ENCODE assay signal across 8 cellular contexts in the genomic region with DNA sequence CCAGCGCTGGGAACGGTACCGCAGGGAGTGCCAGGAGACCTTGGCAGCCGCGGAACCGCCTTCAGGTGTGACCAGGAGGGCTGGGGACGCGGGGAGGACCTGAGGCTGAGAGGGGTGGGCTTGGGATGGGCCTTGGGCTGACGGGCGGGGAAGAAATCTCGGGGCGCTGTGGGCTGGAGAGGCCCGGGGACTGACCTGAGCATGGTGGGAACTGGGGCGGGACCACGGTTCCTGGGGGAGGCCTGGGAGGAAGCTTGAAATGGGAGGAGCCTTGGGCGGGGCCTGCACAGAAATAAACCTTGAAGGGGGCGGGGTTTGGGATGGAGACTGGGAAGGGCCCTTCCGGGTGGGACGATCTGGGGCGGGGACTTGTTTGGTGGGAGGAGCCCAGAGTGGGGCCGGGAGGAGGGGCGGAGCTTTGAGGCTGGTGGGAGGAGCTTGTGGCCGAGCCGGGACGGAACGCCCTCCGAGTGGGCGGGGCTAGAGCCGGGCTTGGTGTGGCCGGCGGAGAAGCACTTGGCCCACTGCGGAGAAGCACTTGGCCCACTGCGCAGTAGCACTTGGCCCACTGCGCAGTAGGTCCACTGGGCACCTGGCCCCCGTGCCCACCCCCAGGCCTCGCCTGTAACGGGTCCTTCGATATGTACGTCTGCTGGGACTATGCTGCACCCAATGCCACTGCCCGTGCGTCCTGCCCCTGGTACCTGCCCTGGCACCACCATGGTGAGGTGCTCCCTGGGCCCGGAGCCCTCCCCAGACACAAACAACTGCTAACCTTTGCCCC. TPM values are rescaled to one million over a fixed set of nuclear protein-coding genes. Genes with fewer than 3 reads are reported as not detected.
A peak's percentile ranks its signal among the peaks of the same experiment; 100 is the strongest.
DNase-seq lines count a peak whose midpoint lies in the region; ATAC-seq and TF ChIP-seq lines count a peak whose summit lies in the region.

No MANE protein-coding gene starts in this region.

- no peak for TF ChIP-seq CTCF in breast epithelium (IDR thresholded peaks at IDR 0.05)
- TF ChIP-seq CTCF in spleen (IDR thresholded peaks at IDR 0.05 in 8 of 11, conservative IDR thresholded peaks at IDR 0.05 in 3 of 11), result no peak

- H3K27ac ChIP-seq in breast epithelium (peak overlapping the region; percentile 36 to 60), spleen (no peak overlapping the region)

- peaks cover 2 to 8% of the 10 kb centered on the region in 2 donors for H3K27me3 ChIP-seq in breast epithelium
- H3K27me3 ChIP-seq in spleen (replicated peaks in 1 of 7), result peaks cover 0 to 99% (median 54%) of the 10 kb centered on the region in 7 donors

- 9 to 17% (median 13%) methylated on average over 33 to 42 of the region's 42 CpGs for WGBS in spleen, 5 donors

- peak overlapping the region in 2 of 3 donors; percentile 42 to 47 for H3K4me3 ChIP-seq in breast epithelium
- H3K4me3 ChIP-seq in spleen, result peak overlapping the region in 2 of 8 donors; percentile 6 to 51

- TF ChIP-seq POLR2A in breast epithelium (IDR thresholded peaks at IDR 0.05) (no peak), spleen (IDR thresholded peaks at IDR 0.05) (no peak)

- intact Hi-C loops in breast epithelium (cut with DNase I; ENCODE audit: low total_unique reads), result no loop called here
- intact Hi-C loops in spleen (cut with DNase I; ENCODE audit: low total_unique reads), result no loop called here

- peak; percentile 48 for ATAC-seq in GM18870 (IDR thresholded peaks at IDR 0.05; ENCODE audit: unreplicated experiment)

- H3K9me3 ChIP-seq in breast epithelium, result no peaks in the 10 kb centered on the region
- no peaks in the 10 kb centered on the region for H3K9me3 ChIP-seq in spleen

- H3K36me3 ChIP-seq in breast epithelium (no peaks in the 10 kb centered on the region), spleen (no peaks in the 10 kb centered on the region)

- DNase-seq in AG08395 (ENCODE audit: low spot score) (peak; percentile 77), HT-29 (ENCODE audit: low spot score) (peak; percentile 98), T-helper 1 cell (peak; percentile 16 to 81 (median 34)), breast epithelium (ENCODE audit: low spot score in 2 of 2) (peak; percentile 83 to 84), iPS-NIHi11 (ENCODE audit: low spot score) (peak; percentile 96), spleen (peak; percentile 85), DMS79 (lab: John Stamatoyannopoulos, UW) (no peak)

- H3K4me1 ChIP-seq in breast epithelium (peaks cover 0 to 5% of the 10 kb centered on the region in 2 donors), spleen (peaks cover 15 to 45% (median 37%) of the 10 kb centered on the region in 6 donors)

RNA-seq across cellular contexts. Expression of gene GIPR, which starts 2.8 kb away (rescaled TPM):
- total RNA-seq in HT-29 (2014; rRNA removed; shearing (Covaris generic)), result 4.3 and 5.1 TPM in 2 replicates
- total RNA-seq in breast epithelium (1 to 10 TPM in 2 of 3 donors, under 1 TPM in 1; 0.16 to 4.9 (median 4.8) TPM), spleen (1 to 10 TPM; 1.7 to 7.5 (median 3.7) TPM)
- polyA plus RNA-seq in spleen, result 1 to 10 TPM in 1 of 3 donors, under 1 TPM in 2; 0.49 to 1.7 (median 0.83) TPM

RNA-seq across cellular contexts. Expression of gene SNRPD2, which starts 20.9 kb away (rescaled TPM):
- 802 and 867 TPM in 2 replicates for total RNA-seq in HT-29 (2014; rRNA removed; shearing (Covaris generic))
- total RNA-seq in breast epithelium (100 to 1,000 TPM; 175 to 238 (median 191) TPM), spleen (100 to 1,000 TPM; 117 to 280 (median 200) TPM)
- 100 to 1,000 TPM; 368 to 587 (median 432) TPM for polyA plus RNA-seq in spleen

RNA-seq across cellular contexts. Expression of gene QPCTL, which starts 21.6 kb away (rescaled TPM):
- 34.7 and 36.4 TPM in 2 replicates for total RNA-seq in HT-29 (2014; rRNA removed; shearing (Covaris generic))
- total RNA-seq in breast epithelium (1 to 10 TPM; 6.1 to 9.4 (median 7.2) TPM), spleen (10 to 100 TPM in 2 of 7 donors, 1 to 10 TPM in 5; 5.0 to 10.7 (median 8.8) TPM)
- polyA plus RNA-seq in spleen, result 10 to 100 TPM in 2 of 3 donors, 1 to 10 TPM in 1; 9.5 to 10.7 (median 10.2) TPM

RNA-seq across cellular contexts. Expression of gene EML2, which starts 31.7 kb away (rescaled TPM):
- total RNA-seq in HT-29 (2014; rRNA removed; shearing (Covaris generic)), result 38.2 and 39.5 TPM in 2 replicates
- total RNA-seq in breast epithelium (10 to 100 TPM; 27.7 to 42.0 (median 32.4) TPM), spleen (10 to 100 TPM; 30.8 to 60.6 (median 50.6) TPM)
- 10 to 100 TPM; 27.1 to 39.9 (median 34.8) TPM for polyA plus RNA-seq in spleen

RNA-seq across cellular contexts. Expression of gene FBXO46, which starts 59.8 kb away (rescaled TPM):
- 44.4 and 57.6 TPM in 2 replicates for total RNA-seq in HT-29 (2014; rRNA removed; shearing (Covaris generic))
- total RNA-seq in breast epithelium (10 to 100 TPM in 2 of 3 donors, 1 to 10 TPM in 1; 8.0 to 15.1 (median 13.8) TPM), spleen (10 to 100 TPM; 12.8 to 28.1 (median 23.6) TPM)
- polyA plus RNA-seq in spleen, result 10 to 100 TPM in 2 of 3 donors, 1 to 10 TPM in 1; 8.8 to 14.4 (median 10.4) TPM

Comparison
In these comparisons a context has a peak if more than half of its experiments do, and no peak if none do; other contexts are left out.
1. H3K27ac ChIP-seq: peak in breast epithelium (2 of 2); none in spleen (0 of 8).